25 cellular contexts compared by ENCODE assay signal in the genomic region with DNA sequence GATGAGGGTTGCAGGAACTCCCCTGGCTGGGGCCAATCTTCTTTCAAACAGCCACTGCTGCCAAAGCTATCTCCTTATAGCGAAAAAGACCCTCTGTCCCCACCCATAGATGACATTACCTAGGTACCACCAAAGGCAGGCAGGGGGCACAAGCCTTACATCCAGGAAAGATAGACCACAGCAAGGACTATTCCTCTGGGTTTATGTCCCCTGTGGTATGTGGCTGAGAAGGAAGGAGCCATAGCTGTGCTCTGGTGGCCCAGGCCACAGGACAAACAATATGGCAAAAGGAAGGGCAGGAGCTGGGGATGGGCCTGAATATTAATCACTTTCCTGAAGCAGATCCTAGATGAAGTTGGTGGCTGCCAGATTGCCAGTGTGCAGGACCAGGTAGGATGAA.
"Had no signal": no experiment of that assay in that cellular context is flagged by ENCODE, and none has a peak within 500 bp of the region (broad histone marks: within the 10 kb centered on the region; RNA-seq: fewer than 3 reads in every experiment).

No MANE protein-coding gene starts in this region.

- ATAC-seq: activated T-helper 17 cell treated with anti-CD3 and anti-CD28 coated beads, Interleukin-2, amount 50 U/mL, for 72 hours; esophagus mucosa; gastroesophageal sphincter; mucosa of descending colon; stimulated activated memory B cell treated with anti-CD40 and anti-IgM and Interleukin-4, amounts not matched to agents 10 μg/mL and 1 μg/mL and 100 μg/mL, for 72 hours; WTC11 had no signal

- H2AFZ ChIP-seq: parathyroid adenoma had no signal

- H3K9ac ChIP-seq: parathyroid adenoma had no signal

- H3K27ac Mint-ChIP-seq: activated CD4-positive, alpha-beta memory T cell treated with anti-CD3 and anti-CD28 coated beads, Interleukin-2, amount 10 ng/mL, durations not matched to agents 7 days and 5 days; activated naive CD8-positive, alpha-beta T cell treated with anti-CD3 and anti-CD28 coated beads for 36 hours; activated T-helper 17 cell treated with anti-CD3 and anti-CD28 coated beads, Interleukin-2, amount 50 U/mL, for 72 hours; natural killer cell; stimulated activated memory B cell treated with anti-CD40 and anti-IgM and Interleukin-4, amounts not matched to agents 10 μg/mL and 1 μg/mL and 100 μg/mL, for 72 hours; WTC11 had no signal

- H3K4me3 ChIP-seq: gastroesophageal sphincter, heart left ventricle, left ventricle myocardium inferior, mucosa of descending colon, sigmoid colon, spleen had no signal

- H3K36me3 ChIP-seq: brain microvascular endothelial cell, gastroesophageal sphincter, heart left ventricle, left ventricle myocardium inferior, sigmoid colon, spleen had no signal

- H3K27ac ChIP-seq: brain microvascular endothelial cell, gastroesophageal sphincter, parathyroid adenoma, spleen had no signal

- H3K9me3 ChIP-seq: gastroesophageal sphincter, heart left ventricle, left ventricle myocardium inferior, mucosa of descending colon, sigmoid colon, spleen had no signal

- H3K27me3 ChIP-seq: brain microvascular endothelial cell, gastroesophageal sphincter, heart left ventricle, sigmoid colon, spleen had no signal

- DNase-seq: activated CD4-positive, alpha-beta memory T cell treated with anti-CD3 and anti-CD28 coated beads, Interleukin-2, amount 10 ng/mL, durations not matched to agents 7 days and 5 days; activated CD4-positive, alpha-beta T cell treated with anti-CD3 and anti-CD28 coated beads for 4 hours; activated naive CD4-positive, alpha-beta T cell; activated naive CD8-positive, alpha-beta T cell treated with anti-CD3 and anti-CD28 coated beads for 36 hours; activated T-cell treated with anti-CD3 and anti-CD28 coated beads, Interleukin-2, amount 50 U/mL, for 1 hour; amygdala; brain microvascular endothelial cell; cortex of kidney; effector CD4-positive, alpha-beta T cell; kidney glomerular epithelial cell; left ventricle myocardium inferior; mucosa of descending colon; natural killer cell; sigmoid colon; spleen; stimulated activated CD4-positive, alpha-beta T cell treated with anti-CD3 and anti-CD28 coated beads, Interleukin-4, amount 100 ng/mL, for 4 hours; SW 1271 had no signal

- H3K4me1 ChIP-seq: parathyroid adenoma, spleen had no signal

- H3K36me3 Mint-ChIP-seq: activated naive CD8-positive, alpha-beta T cell treated with anti-CD3 and anti-CD28 coated beads for 36 hours; natural killer cell; stimulated activated memory B cell treated with anti-CD40 and anti-IgM and Interleukin-4, amounts not matched to agents 10 μg/mL and 1 μg/mL and 100 μg/mL, for 72 hours; WTC11 had no signal

- H3K9me3 Mint-ChIP-seq: activated CD4-positive, alpha-beta memory T cell treated with anti-CD3 and anti-CD28 coated beads, Interleukin-2, amount 10 ng/mL, durations not matched to agents 7 days and 5 days; activated naive CD8-positive, alpha-beta T cell treated with anti-CD3 and anti-CD28 coated beads for 36 hours; activated T-helper 17 cell treated with anti-CD3 and anti-CD28 coated beads, Interleukin-2, amount 50 U/mL, for 72 hours; central memory CD8-positive, alpha-beta T cell; natural killer cell; stimulated activated memory B cell treated with anti-CD40 and anti-IgM and Interleukin-4, amounts not matched to agents 10 μg/mL and 1 μg/mL and 100 μg/mL, for 72 hours; WTC11 had no signal

- H3K79me2 ChIP-seq: parathyroid adenoma had no signal

- H3K4me1 Mint-ChIP-seq: activated CD4-positive, alpha-beta memory T cell treated with anti-CD3 and anti-CD28 coated beads, Interleukin-2, amount 10 ng/mL, durations not matched to agents 7 days and 5 days; activated naive CD8-positive, alpha-beta T cell treated with anti-CD3 and anti-CD28 coated beads for 36 hours; activated T-helper 17 cell treated with anti-CD3 and anti-CD28 coated beads, Interleukin-2, amount 50 U/mL, for 72 hours; central memory CD8-positive, alpha-beta T cell; natural killer cell; stimulated activated memory B cell treated with anti-CD40 and anti-IgM and Interleukin-4, amounts not matched to agents 10 μg/mL and 1 μg/mL and 100 μg/mL, for 72 hours; WTC11 had no signal

- H3K27me3 Mint-ChIP-seq: stimulated activated memory B cell treated with anti-CD40 and anti-IgM and Interleukin-4, amounts not matched to agents 10 μg/mL and 1 μg/mL and 100 μg/mL, for 72 hours had no signal

- H3K4me3 Mint-ChIP-seq: activated CD4-positive, alpha-beta memory T cell treated with anti-CD3 and anti-CD28 coated beads, Interleukin-2, amount 10 ng/mL, durations not matched to agents 7 days and 5 days; activated naive CD8-positive, alpha-beta T cell treated with anti-CD3 and anti-CD28 coated beads for 36 hours; activated T-helper 17 cell treated with anti-CD3 and anti-CD28 coated beads, Interleukin-2, amount 50 U/mL, for 72 hours; central memory CD8-positive, alpha-beta T cell; natural killer cell; stimulated activated memory B cell treated with anti-CD40 and anti-IgM and Interleukin-4, amounts not matched to agents 10 μg/mL and 1 μg/mL and 100 μg/mL, for 72 hours; WTC11 had no signal
